Comparison of ENCODE assay signal across 8 cellular contexts in the genomic region with DNA sequence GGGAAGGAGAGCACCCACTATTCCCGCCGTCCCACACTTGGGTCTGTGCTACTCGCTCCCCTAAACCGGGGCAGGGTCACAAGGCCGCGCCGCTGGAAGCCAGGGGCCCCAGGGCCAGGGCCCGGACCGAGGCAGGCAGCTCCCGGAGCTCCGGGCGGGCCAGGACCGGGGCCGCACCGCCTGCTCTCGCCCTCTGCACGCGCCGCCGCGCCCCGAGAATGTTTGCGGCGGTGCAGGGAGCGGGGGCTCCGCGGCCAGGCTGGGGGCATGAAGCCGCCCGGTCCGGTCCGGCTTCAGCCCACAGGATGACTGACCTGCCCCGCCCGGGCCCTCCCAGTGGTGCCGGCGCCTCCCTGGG. TPM values are rescaled to one million over a fixed set of nuclear protein-coding genes. Genes with fewer than 3 reads are reported as not detected.
DNase-seq lines count a peak whose midpoint lies in the region; ATAC-seq and TF ChIP-seq lines count a peak whose summit lies in the region.

No MANE protein-coding gene starts in this region.

- H3K9me3 ChIP-seq in HEK293 (ENCODE audit: control insufficient read depth, insufficient read depth, low read depth, low read length) (no peaks in the 10 kb centered on the region), mucosa of descending colon (no peaks in the 10 kb centered on the region)

- peak overlapping the region; percentile 86 to 95 (median 91) for H3K4me3 Mint-ChIP-seq in brain

- POLR2A ChIA-PET in AG04449 (lab: Yijun Ruan, JAX) (no interaction called here), HEK293 (lab: Yijun Ruan, JAX) (interaction anchor here (0.6 to 2.2 kb wide), 7 partner anchors 13 to 589 kb away, joined by 3 to 11 read pairs (median 4); a partner anchor contains a TSS)

- H3K4me3 ChIP-seq in AG04449 (ENCODE audit: low read depth, low read length) = peak overlapping the region; percentile 63
- H3K4me3 ChIP-seq in HEK293 (ENCODE audit: low read depth, low read length) = peak overlapping the region; percentile 59
- H3K4me3 ChIP-seq in mucosa of descending colon = no peak overlapping the region

- TF ChIP-seq CTCF in AG04449 (IDR thresholded peaks at IDR 0.05; ENCODE audit: insufficient read depth, low read length, missing control alignments) = no peak
- TF ChIP-seq CTCF in HEK293 (tag by site-specific recombination; IDR thresholded peaks at IDR 0.05) = no peak
- no peak for TF ChIP-seq CTCF in brain (conservative IDR thresholded peaks at IDR 0.05)
- TF ChIP-seq CTCF in mucosa of descending colon (IDR thresholded peaks at IDR 0.05) = no peak

- peaks cover 0 to 20% of the 10 kb centered on the region in 2 experiments; a peak in 1 of 3 replicates for H3K36me3 ChIP-seq in HEK293 (ENCODE audit: control insufficient read depth in 2 of 2, insufficient read depth in 1 of 2, low read length in 2 of 2)
- H3K36me3 ChIP-seq in mucosa of descending colon (ENCODE audit: low read depth) = no peaks in the 10 kb centered on the region

- H3K9me3 Mint-ChIP-seq in brain = peaks cover 0 to 2% (median 0%) of the 10 kb centered on the region in 5 experiments

- no peak overlapping the region; the same call in 1 of the 2 replicates for H3K27ac ChIP-seq in HEK293 (ENCODE audit: extremely low read depth, low read depth, low read length)

- H3K36me3 Mint-ChIP-seq in brain = no peaks in the 10 kb centered on the region

- H3K27me3 Mint-ChIP-seq in brain = peaks cover 34% of the 10 kb centered on the region

- intact Hi-C loops in mucosa of descending colon (cut with DNase I, micrococcal nuclease) = no loop called here

- ATAC-seq in mucosa of descending colon = peak; percentile 6
- ATAC-seq in HG03095 (IDR thresholded peaks at IDR 0.05; ENCODE audit: unreplicated experiment) = no peak
- ATAC-seq in GM19351 (IDR thresholded peaks at IDR 0.05; ENCODE audit: unreplicated experiment) = no peak

- no peaks in the 10 kb centered on the region for H3K4me1 ChIP-seq in HEK293 (ENCODE audit: control insufficient read depth, insufficient read depth, low read length)
- H3K4me1 ChIP-seq in mucosa of descending colon (ENCODE audit: low read depth) = peaks cover 20% of the 10 kb centered on the region

- H3K27ac Mint-ChIP-seq in brain = no peak overlapping the region

- DNase-seq in AG04449 (ENCODE audit: low read depth, low spot score) = no peak
- DNase-seq in mucosa of descending colon = peak in 1 of 3 donors; percentile 35
- DNase-seq in central memory CD4-positive, alpha-beta T cell = no peak
- no peak for DNase-seq in DMS79 treated with DMSO at 0.1 percent for 48 hours (lab: John Stamatoyannopoulos, UW)

- CTCF ChIA-PET in AG04449 (lab: Yijun Ruan, JAX) (interaction anchor here (1.2 to 1.5 kb wide), 2 partner anchors 181 to 182 kb away, joined by 3 read pairs; no protein-coding TSS in a partner anchor), HEK293 (lab: Yijun Ruan, JAX) (interaction anchor here (0.6 kb wide), 2 partner anchors 366 to 575 kb away, joined by 3 to 5 read pairs; no protein-coding TSS in a partner anchor)

- H3K4me1 Mint-ChIP-seq in brain = no peaks in the 10 kb centered on the region

TF ChIP-seq in HEK293, 187 proteins besides CTCF, POLR2A, EP300 and RAD21:
- TF ChIP-seq ZNF585B (tag by site-specific recombination; IDR thresholded peaks at IDR 0.05) (no peak), ZNF266 (tag by site-specific recombination; IDR thresholded peaks at IDR 0.05; ENCODE audit: low read depth) (no peak), SP3 (tag by site-specific recombination; IDR thresholded peaks at IDR 0.05) (no peak), KLF7 (tag by site-specific recombination; IDR thresholded peaks at IDR 0.05; ENCODE audit: borderline replicate concordance) (no peak), ZNF2 (tag by site-specific recombination; IDR thresholded peaks at IDR 0.05) (no peak), ZNF16 (tag by site-specific recombination; IDR thresholded peaks at IDR 0.05; ENCODE audit: low read depth) (no peak), GLI2 (tag by site-specific recombination; IDR thresholded peaks at IDR 0.05; ENCODE audit: borderline replicate concordance, low read depth) (no peak), ZNF501 (tag by site-specific recombination; IDR thresholded peaks at IDR 0.05) (no peak), ZNF37A (tag by site-specific recombination; IDR thresholded peaks at IDR 0.05) (no peak), ZNF423 (tag by site-specific recombination; IDR thresholded peaks at IDR 0.05) (no peak)
- TF ChIP-seq, protein P1, sequence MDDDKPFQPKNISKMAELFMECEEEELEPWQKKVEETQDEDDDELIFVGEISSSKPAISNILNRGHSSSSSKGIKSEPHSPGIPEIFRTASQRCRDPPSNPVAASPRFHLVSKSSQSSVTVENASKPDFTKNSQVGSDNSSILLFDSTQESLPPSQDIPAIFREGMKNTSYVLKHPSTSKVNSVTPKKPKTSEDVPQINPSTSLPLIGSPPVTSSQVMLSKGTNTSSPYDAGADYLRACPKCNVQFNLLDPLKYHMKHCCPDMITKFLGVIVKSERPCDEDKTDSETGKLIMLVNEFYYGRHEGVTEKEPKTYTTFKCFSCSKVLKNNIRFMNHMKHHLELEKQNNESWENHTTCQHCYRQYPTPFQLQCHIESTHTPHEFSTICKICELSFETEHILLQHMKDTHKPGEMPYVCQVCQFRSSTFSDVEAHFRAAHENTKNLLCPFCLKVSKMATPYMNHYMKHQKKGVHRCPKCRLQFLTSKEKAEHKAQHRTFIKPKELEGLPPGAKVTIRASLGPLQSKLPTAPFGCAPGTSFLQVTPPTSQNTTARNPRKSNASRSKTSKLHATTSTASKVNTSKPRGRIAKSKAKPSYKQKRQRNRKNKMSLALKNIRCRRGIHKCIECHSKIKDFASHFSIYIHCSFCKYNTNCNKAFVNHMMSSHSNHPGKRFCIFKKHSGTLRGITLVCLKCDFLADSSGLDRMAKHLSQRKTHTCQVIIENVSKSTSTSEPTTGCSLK (tag by site-specific recombination; IDR thresholded peaks at IDR 0.05) = no peak
- TF ChIP-seq, protein P2, sequence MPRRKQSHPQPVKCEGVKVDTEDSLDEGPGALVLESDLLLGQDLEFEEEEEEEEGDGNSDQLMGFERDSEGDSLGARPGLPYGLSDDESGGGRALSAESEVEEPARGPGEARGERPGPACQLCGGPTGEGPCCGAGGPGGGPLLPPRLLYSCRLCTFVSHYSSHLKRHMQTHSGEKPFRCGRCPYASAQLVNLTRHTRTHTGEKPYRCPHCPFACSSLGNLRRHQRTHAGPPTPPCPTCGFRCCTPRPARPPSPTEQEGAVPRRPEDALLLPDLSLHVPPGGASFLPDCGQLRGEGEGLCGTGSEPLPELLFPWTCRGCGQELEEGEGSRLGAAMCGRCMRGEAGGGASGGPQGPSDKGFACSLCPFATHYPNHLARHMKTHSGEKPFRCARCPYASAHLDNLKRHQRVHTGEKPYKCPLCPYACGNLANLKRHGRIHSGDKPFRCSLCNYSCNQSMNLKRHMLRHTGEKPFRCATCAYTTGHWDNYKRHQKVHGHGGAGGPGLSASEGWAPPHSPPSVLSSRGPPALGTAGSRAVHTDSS (tag by site-specific recombination; IDR thresholded peaks at IDR 0.05) = no peak
- TF ChIP-seq, protein P3, sequence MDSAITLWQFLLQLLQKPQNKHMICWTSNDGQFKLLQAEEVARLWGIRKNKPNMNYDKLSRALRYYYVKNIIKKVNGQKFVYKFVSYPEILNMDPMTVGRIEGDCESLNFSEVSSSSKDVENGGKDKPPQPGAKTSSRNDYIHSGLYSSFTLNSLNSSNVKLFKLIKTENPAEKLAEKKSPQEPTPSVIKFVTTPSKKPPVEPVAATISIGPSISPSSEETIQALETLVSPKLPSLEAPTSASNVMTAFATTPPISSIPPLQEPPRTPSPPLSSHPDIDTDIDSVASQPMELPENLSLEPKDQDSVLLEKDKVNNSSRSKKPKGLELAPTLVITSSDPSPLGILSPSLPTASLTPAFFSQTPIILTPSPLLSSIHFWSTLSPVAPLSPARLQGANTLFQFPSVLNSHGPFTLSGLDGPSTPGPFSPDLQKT (IDR thresholded peaks at IDR 0.05; ENCODE audit: borderline replicate concordance, low read depth, low read length) = no peak

RNA-seq across cellular contexts. Expression of a gene that starts 0.4 kb away (rescaled TPM):
- 19.0 TPM for polyA plus RNA-seq in brain (ENCODE audit: insufficient read depth, low read depth, low replicate concordance)
- 10 to 100 TPM in 1 of 3 donors, 1 to 10 TPM in 2; 1.5 to 17.8 (median 2.3) TPM for total RNA-seq in mucosa of descending colon
